Comparison of ENCODE assay signal across 8 cellular contexts in genomic region chr7:114922151-114922651, GRCh38. TPM values are rescaled to one million over a fixed set of nuclear protein-coding genes. Genes with fewer than 3 reads are reported as not detected.
DNase-seq lines count a peak whose midpoint lies in the region; ATAC-seq and TF ChIP-seq lines count a peak whose summit lies in the region.

No MANE protein-coding gene starts in this region.

- no peak overlapping the region for H3K23ac ChIP-seq in mesendoderm (ENCODE audit: low read length)

- no peak overlapping the region for H2AK5ac ChIP-seq in mesendoderm (ENCODE audit: low read length)

- peak overlapping the region; percentile 71 for H3K4me2 ChIP-seq in mesendoderm (ENCODE audit: low read length)

- H3K18ac ChIP-seq in mesendoderm (ENCODE audit: low read length) = peak overlapping the region; percentile 65

- no peak overlapping the region for H4K8ac ChIP-seq in mesendoderm (ENCODE audit: low read depth, low read length)

- no peaks in the 10 kb centered on the region for H3K36me3 ChIP-seq in mesendoderm (ENCODE audit: control insufficient read depth, insufficient read depth, low read length)

- H3K79me1 ChIP-seq in mesendoderm (ENCODE audit: low read length) = no peaks in the 10 kb centered on the region

- DNase-seq in EH (ENCODE audit: low read depth) (peak; percentile 75), ecto neural progenitor cell (ENCODE audit: low spot score) (peak; percentile 79), mesendoderm (peak; percentile 84), HUDEP-2 (lab: John Stamatoyannopoulos, UW; ENCODE audit: unreplicated experiment in 76 of 76) (no peak)
- peak; percentile 63 for DNase-seq in activated CD4-positive, alpha-beta T cell treated with anti-CD3 and anti-CD28 coated beads, Interleukin-2, amount 50 U/mL, for 1 hour
- peak; percentile 54 for DNase-seq in stimulated activated CD8-positive, alpha-beta memory T cell treated with anti-CD3 and anti-CD28 coated beads, Interleukin-4, amount 100 ng/mL, for 24 hours (ENCODE audit: low read depth)

- no peak overlapping the region for H2BK120ac ChIP-seq in mesendoderm (ENCODE audit: low read depth, low read length)

- H3K27ac ChIP-seq in mesendoderm (ENCODE audit: low read depth, low read length) = peak overlapping the region; percentile 81

- peak overlapping the region; percentile 84 for H3K9ac ChIP-seq in mesendoderm (ENCODE audit: low read length)

- no peak overlapping the region for H2BK15ac ChIP-seq in mesendoderm (replicated peaks; ENCODE audit: low read depth)

- no peaks in the 10 kb centered on the region for H3K27me3 ChIP-seq in mesendoderm (ENCODE audit: insufficient read depth, low read length, poor library complexity)

- WGBS in mesendoderm (ENCODE audit: extremely low coverage, insufficient coverage, low lambda C conversion rate) = no CpG with 5 or more reads among the region's 48 CpGs

- no peak overlapping the region for H4K5ac ChIP-seq in mesendoderm (ENCODE audit: low read length)

- H3K4ac ChIP-seq in mesendoderm (ENCODE audit: low read depth, low read length) = peak overlapping the region; percentile 1

- peak overlapping the region; percentile 90 for H3K4me3 ChIP-seq in mesendoderm (ENCODE audit: low read length)

- H2BK5ac ChIP-seq in mesendoderm (ENCODE audit: low read length) = peak overlapping the region; percentile 13

- peaks cover 3% of the 10 kb centered on the region for H3K4me1 ChIP-seq in mesendoderm (ENCODE audit: control insufficient read depth, low read depth, low read length)

- TF ChIP-seq RAD21 in Ishikawa (IDR thresholded peaks at IDR 0.05; ENCODE audit: low read depth) = no peak

- peaks cover 9% of the 10 kb centered on the region for H3K79me2 ChIP-seq in mesendoderm (ENCODE audit: control insufficient read depth, insufficient read depth, low read length)

- ATAC-seq in GM21529 (IDR thresholded peaks at IDR 0.05; ENCODE audit: unreplicated experiment) = peak; percentile 33

- H3K56ac ChIP-seq in mesendoderm (ENCODE audit: low read length) = peak overlapping the region; percentile 96

- TF ChIP-seq EP300 in Ishikawa (IDR thresholded peaks at IDR 0.05; ENCODE audit: borderline replicate concordance) = no peak

TF ChIP-seq in Ishikawa, 13 proteins besides CTCF, POLR2A, EP300 and RAD21:
- TF ChIP-seq USF1 (IDR thresholded peaks at IDR 0.05) (no peak), MAX (IDR thresholded peaks at IDR 0.05) (peak; percentile 47), TEAD4 (IDR thresholded peaks at IDR 0.05) (no peak), EGR1 (IDR thresholded peaks at IDR 0.05) (0 out of 2 replicates have a peak, but pooled peaks have one; percentile 33), CREB1 (IDR thresholded peaks at IDR 0.05; ENCODE audit: low read depth) (no peak), TAF1 (IDR thresholded peaks at IDR 0.05; ENCODE audit: low read depth) (peak; percentile 52; the same call in 1 of the 2 replicates)

RNA-seq across cellular contexts. Expression of gene MDFIC, which starts 0.3 kb away (rescaled TPM):
- 15.2 TPM for polyA plus RNA-seq in mesendoderm (2013, experiment 1 of 2)
- 15.7 TPM for polyA plus RNA-seq in mesendoderm (2013, experiment 2 of 2)

Comparison
In these comparisons a context has a peak if more than half of its experiments do, and no peak if none do; other contexts are left out.
1. DNase-seq: peak in EH (single experiment), activated CD4-positive, alpha-beta T cell treated with anti-CD3 and anti-CD28 coated beads, Interleukin-2, amount 50 U/mL, for 1 hour (single experiment), ecto neural progenitor cell (single experiment), mesendoderm (single experiment) and stimulated activated CD8-positive, alpha-beta memory T cell treated with anti-CD3 and anti-CD28 coated beads, Interleukin-4, amount 100 ng/mL, for 24 hours (single experiment); none in HUDEP-2 (0 of 76).